In the genomic region with DNA sequence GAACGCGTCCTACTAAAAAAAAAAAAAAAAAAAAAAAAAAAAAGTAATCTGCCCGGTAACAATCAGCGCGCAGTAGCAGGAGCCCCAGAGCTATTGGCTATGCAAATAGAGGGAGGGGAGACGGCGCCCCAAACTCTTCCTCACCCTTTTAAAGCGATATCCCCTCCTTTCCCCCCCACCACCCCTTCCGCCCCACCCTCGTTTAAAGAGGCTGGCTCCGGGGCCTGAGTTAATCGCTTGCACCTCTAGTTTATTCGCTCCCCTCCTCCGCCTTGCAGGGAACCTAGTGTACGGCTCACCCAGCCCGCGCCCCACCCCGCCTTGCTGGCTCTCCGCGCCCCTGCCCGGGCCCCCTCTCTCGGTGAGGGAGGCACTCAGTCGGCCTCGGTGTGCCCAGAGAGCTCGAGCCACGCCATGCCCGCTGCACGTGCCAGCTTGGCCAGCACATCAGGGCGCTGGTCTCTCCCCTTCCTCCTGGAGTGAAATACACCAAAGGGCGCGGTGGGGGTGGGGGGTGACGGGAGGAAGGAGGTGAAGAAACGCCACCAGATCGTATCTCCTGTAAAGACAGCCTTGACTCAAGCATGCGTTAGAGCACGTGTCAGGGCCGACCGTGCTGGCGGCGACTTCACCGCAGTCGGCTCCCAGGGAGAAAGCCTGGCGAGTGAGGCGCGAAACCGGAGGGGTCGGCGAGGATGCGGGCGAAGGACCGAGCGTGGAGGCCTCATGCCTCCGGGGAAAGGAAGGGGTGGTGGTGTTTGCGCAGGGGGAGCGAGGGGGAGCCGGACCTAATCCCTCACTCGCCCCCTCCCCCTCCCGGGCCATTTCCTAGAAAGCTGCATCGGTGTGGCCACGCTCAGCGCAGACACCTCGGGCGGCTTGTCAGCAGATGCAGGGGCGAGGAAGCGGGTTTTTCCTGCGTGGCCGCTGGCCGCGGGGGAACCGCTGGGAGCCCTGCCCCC, we compare ENCODE assay signal across 8 cellular contexts. TPM values are rescaled to one million over a fixed set of nuclear protein-coding genes. Genes with fewer than 3 reads are reported as not detected.
DNase-seq lines count a peak whose midpoint lies in the region; ATAC-seq and TF ChIP-seq lines count a peak whose summit lies in the region.

No MANE protein-coding gene starts in this region.

- no peak for TF ChIP-seq EP300 in esophagus muscularis mucosa (IDR thresholded peaks at IDR 0.05)

- ATAC-seq in HCT116 (peak; percentile 53), natural killer cell (peak; percentile 40 to 69 (median 52))
- peak; percentile 77 for ATAC-seq in stimulated activated memory B cell treated with anti-CD40 and anti-IgM and Interleukin-4, amounts not matched to agents 10 μg/mL and 1 μg/mL and 100 μg/mL, for 72 hours

- H3K4me3 Mint-ChIP-seq in activated T-cell treated with anti-CD3 and anti-CD28 coated beads, Interleukin-2, amount 50 U/mL, for 24 hours = peak overlapping the region; percentile 95
- H3K4me3 Mint-ChIP-seq in natural killer cell = peak overlapping the region; percentile 92
- H3K4me3 Mint-ChIP-seq in stimulated activated memory B cell treated with anti-CD40 and anti-IgM and Interleukin-4, amounts not matched to agents 10 μg/mL and 1 μg/mL and 100 μg/mL, for 72 hours = peak overlapping the region; percentile 95

- H3K9me2 ChIP-seq in HCT116 (ENCODE audit: insufficient read depth) = no peaks in the 10 kb centered on the region

- DNase-seq in GM10266 (ENCODE audit: extremely low spot score) (peak; percentile 93), HCT116 (ENCODE audit: low read depth, low spot score) (no peak), NCI-H446 (lab: John Stamatoyannopoulos, UW) (peak; percentile 67 to 75), esophagus muscularis mucosa (ENCODE audit: extremely low spot score) (peak; percentile 95), natural killer cell (peak; percentile 82), NCI-H2196 (lab: John Stamatoyannopoulos, UW; ENCODE audit: unreplicated experiment) (no peak)
- peak; percentile 92 for DNase-seq in activated T-cell treated with anti-CD3 and anti-CD28 coated beads, Interleukin-2, amount 50 U/mL, for 24 hours

- H3K27me3 ChIP-seq in HCT116 (ENCODE audit: insufficient read depth, low read length) = peaks cover 52% of the 10 kb centered on the region
- H3K27me3 ChIP-seq in esophagus muscularis mucosa = peaks cover 0 to 5% (median 2%) of the 10 kb centered on the region in 4 donors

- intact Hi-C loops in HCT116 (cut with micrococcal nuclease) = loop anchor here (10.0 kb wide), 1 partner anchor 467 kb away; no protein-coding TSS in a partner anchor
- intact Hi-C loops in esophagus muscularis mucosa (cut with DNase I) = no loop called here
- intact Hi-C loops in natural killer cell (cut with micrococcal nuclease) = loop anchor here (1.0 to 5.0 kb wide), 3 partner anchors 71 to 400 kb away; a partner anchor contains a TSS

- H4K20me1 ChIP-seq in HCT116 (ENCODE audit: insufficient read depth) = no peaks in the 10 kb centered on the region

- H3K36me3 Mint-ChIP-seq in activated T-cell treated with anti-CD3 and anti-CD28 coated beads, Interleukin-2, amount 50 U/mL, for 24 hours (ENCODE audit: low read depth) = peaks cover 51% of the 10 kb centered on the region
- peaks cover 7% of the 10 kb centered on the region for H3K36me3 Mint-ChIP-seq in natural killer cell
- H3K36me3 Mint-ChIP-seq in stimulated activated memory B cell treated with anti-CD40 and anti-IgM and Interleukin-4, amounts not matched to agents 10 μg/mL and 1 μg/mL and 100 μg/mL, for 72 hours = peaks cover 12% of the 10 kb centered on the region

- peak overlapping the region; percentile 100 for H3K27ac Mint-ChIP-seq in activated T-cell treated with anti-CD3 and anti-CD28 coated beads, Interleukin-2, amount 50 U/mL, for 24 hours
- peak overlapping the region; percentile 92 to 98 for H3K27ac Mint-ChIP-seq in natural killer cell
- H3K27ac Mint-ChIP-seq in stimulated activated memory B cell treated with anti-CD40 and anti-IgM and Interleukin-4, amounts not matched to agents 10 μg/mL and 1 μg/mL and 100 μg/mL, for 72 hours = peak overlapping the region; percentile 89

- H3K9me3 ChIP-seq in HCT116 (ENCODE audit: control insufficient read depth in 1 of 2, insufficient read depth in 1 of 2, low read depth in 1 of 2, low read length in 2 of 2) (no peaks in the 10 kb centered on the region), esophagus muscularis mucosa (no peaks in the 10 kb centered on the region)

- TF ChIP-seq POLR2A in HCT116 (IDR thresholded peaks at IDR 0.05; ENCODE audit: borderline replicate concordance, extremely low read depth, insufficient read depth, insufficient read length) = no peak
- no peak for TF ChIP-seq POLR2A in esophagus muscularis mucosa (IDR thresholded peaks at IDR 0.05; ENCODE audit: low read depth)

- no TSS peak for BruUV-seq in HCT116 (replicated peaks; lab: Mats Ljungman, UMichigan)

- H3K36me3 ChIP-seq in HCT116 (ENCODE audit: control insufficient read depth in 1 of 2, insufficient read depth in 2 of 2, low read length in 2 of 2) (no peaks in the 10 kb centered on the region), esophagus muscularis mucosa (peaks cover 0 to 6% (median under 1%) of the 10 kb centered on the region in 4 donors)

- no peaks in the 10 kb centered on the region for H3K79me2 ChIP-seq in HCT116 (ENCODE audit: insufficient read depth, low read length)

- TF ChIP-seq CTCF in GM10266 (IDR thresholded peaks at IDR 0.05; ENCODE audit: control insufficient read depth, insufficient read depth, low read depth, missing control alignments) = no peak
- TF ChIP-seq CTCF in HCT116 (IDR thresholded peaks at IDR 0.05 in 2 of 3, conservative IDR thresholded peaks at IDR 0.05 in 1 of 3; ENCODE audit: borderline replicate concordance in 1 of 3, insufficient read depth in 1 of 3, low read depth in 2 of 3, low read length in 2 of 3) = no peak
- TF ChIP-seq CTCF in esophagus muscularis mucosa (IDR thresholded peaks at IDR 0.05) = no peak
- TF ChIP-seq CTCF in natural killer cell (IDR thresholded peaks at IDR 0.05) = no peak

- H3K4me2 ChIP-seq in HCT116 (ENCODE audit: low read length) = peak overlapping the region; percentile 78

- no peak overlapping the region for H3K9ac ChIP-seq in HCT116 (ENCODE audit: low read length)

- peaks cover 41% of the 10 kb centered on the region for H3K4me1 Mint-ChIP-seq in activated T-cell treated with anti-CD3 and anti-CD28 coated beads, Interleukin-2, amount 50 U/mL, for 24 hours (ENCODE audit: low read depth)
- H3K4me1 Mint-ChIP-seq in natural killer cell = peaks cover 43 to 64% of the 10 kb centered on the region in 2 donors
- H3K4me1 Mint-ChIP-seq in stimulated activated memory B cell treated with anti-CD40 and anti-IgM and Interleukin-4, amounts not matched to agents 10 μg/mL and 1 μg/mL and 100 μg/mL, for 72 hours = peaks cover 60% of the 10 kb centered on the region

- CTCF ChIA-PET in HCT116 (lab: Charles Lee) = interaction anchor here (0.7 kb wide), 1 partner anchor 234 kb away, joined by 4 read pairs; no protein-coding TSS in a partner anchor

- H3K27ac ChIP-seq in HCT116 (ENCODE audit: low read depth, low read length) (no peak overlapping the region), esophagus muscularis mucosa (replicated peaks in 1 of 4) (peak overlapping the region; percentile 93 to 98 (median 97))

- peaks cover 5 to 17% of the 10 kb centered on the region in 2 experiments; a peak in 3 of 4 replicates for H3K4me1 ChIP-seq in HCT116 (ENCODE audit: control insufficient read depth in 1 of 2, insufficient read depth in 2 of 2, low read length in 2 of 2)
- peaks cover 41 to 61% (median 57%) of the 10 kb centered on the region in 4 donors for H3K4me1 ChIP-seq in esophagus muscularis mucosa

- no peaks in the 10 kb centered on the region for H3K9me3 Mint-ChIP-seq in activated T-cell treated with anti-CD3 and anti-CD28 coated beads, Interleukin-2, amount 50 U/mL, for 24 hours
- no peaks in the 10 kb centered on the region for H3K9me3 Mint-ChIP-seq in natural killer cell
- H3K9me3 Mint-ChIP-seq in stimulated activated memory B cell treated with anti-CD40 and anti-IgM and Interleukin-4, amounts not matched to agents 10 μg/mL and 1 μg/mL and 100 μg/mL, for 72 hours = no peaks in the 10 kb centered on the region

- H3K27me3 Mint-ChIP-seq in activated T-cell treated with anti-CD3 and anti-CD28 coated beads, Interleukin-2, amount 50 U/mL, for 24 hours = no peaks in the 10 kb centered on the region
- peaks cover 0 to 5% of the 10 kb centered on the region in 2 donors for H3K27me3 Mint-ChIP-seq in natural killer cell (ENCODE audit: low read depth in 2 of 2)
- H3K27me3 Mint-ChIP-seq in stimulated activated memory B cell treated with anti-CD40 and anti-IgM and Interleukin-4, amounts not matched to agents 10 μg/mL and 1 μg/mL and 100 μg/mL, for 72 hours = no peaks in the 10 kb centered on the region

- H2AFZ ChIP-seq in HCT116 (ENCODE audit: low read depth, low read length, poor library complexity, severe bottlenecking) = peak overlapping the region; percentile 35

- peak overlapping the region; percentile 35 to 36; a peak in 3 of 4 replicates for H3K4me3 ChIP-seq in HCT116 (replicated peaks in 1 of 2; ENCODE audit: low read depth in 1 of 2, low read length in 2 of 2)
- H3K4me3 ChIP-seq in esophagus muscularis mucosa = peak overlapping the region; percentile 71 to 98 (median 76)

- no peak for TF ChIP-seq RAD21 in HCT116 (IDR thresholded peaks at IDR 0.05; ENCODE audit: low read depth)

- RAD21 ChIA-PET in HCT116 (lab: Charles Lee; ENCODE audit: low non-redundant PET in 1 of 2, low total read pairs in 2 of 2, uncharacterized antibody in 2 of 2, unreplicated experiment in 2 of 2) = interaction anchor here in 1 of 2 experiments (0.5 kb wide), 1 partner anchor 241 kb away, joined by 5 read pairs; no protein-coding TSS in a partner anchor

- 3% methylated on average over 21 of the region's 70 CpGs for WGBS in esophagus muscularis mucosa

- POLR2A ChIA-PET in HCT116 (lab: Charles Lee) = interaction anchor here (0.7 kb wide), 1 partner anchor 972 kb away, joined by 3 read pairs; no protein-coding TSS in a partner anchor

TF ChIP-seq in HCT116, 20 proteins besides CTCF, POLR2A, EP300 and RAD21:
- TF ChIP-seq CEBPB (IDR thresholded peaks at IDR 0.05; ENCODE audit: low read depth) = no peak

RNA-seq across cellular contexts. Expression of a gene that starts 1.3 kb away (rescaled TPM):
- total RNA-seq in HCT116 (2021; ENCODE audit: unreplicated experiment) (1.1 TPM), esophagus muscularis mucosa (100 to 1,000 TPM; 101 to 122 (median 111) TPM), natural killer cell (100 to 1,000 TPM; 164 to 247 (median 228) TPM)
- polyA plus RNA-seq in HCT116 (2012) = 0.25 TPM in 1 of 2 replicates, not detected in the other

RNA-seq across cellular contexts. Expression of a gene that starts 48.7 kb away (rescaled TPM):
- total RNA-seq in HCT116 (2021; ENCODE audit: unreplicated experiment) = 13.7 TPM
- polyA plus RNA-seq in HCT116 (2012) = 6.0 and 6.3 TPM in 2 replicates
- total RNA-seq in esophagus muscularis mucosa = 1 to 10 TPM; 6.6 to 7.6 (median 7.4) TPM
- 1 to 10 TPM; 6.1 to 7.4 (median 7.3) TPM for total RNA-seq in natural killer cell

Comparison
In these comparisons a context has a peak if more than half of its experiments do, and no peak if none do; other contexts are left out.
1. DNase-seq: peak in GM10266 (single experiment), NCI-H446 (2 of 2), activated T-cell treated with anti-CD3 and anti-CD28 coated beads, Interleukin-2, amount 50 U/mL, for 24 hours (single experiment), esophagus muscularis mucosa (single experiment) and natural killer cell (single experiment); none in HCT116 (single experiment) and NCI-H2196 (single experiment).
2. RNA of a gene that starts 1.3 kb away (total RNA-seq): 164 to 247 TPM in natural killer cell and 101 to 122 TPM in esophagus muscularis mucosa; 1.1 TPM in HCT116 (single experiment); every median in the first group is over 10 times any median in the second.
3. Peak in every context shown above with its lines, with median percentiles within 50 percentile points of each other: ATAC-seq, H3K27ac Mint-ChIP-seq and H3K4me3 Mint-ChIP-seq.